Comparison of ENCODE assay signal across 8 cellular contexts in genomic region chr13:104773775-104774174, GRCh38.
DNase-seq lines count a peak whose midpoint lies in the region; ATAC-seq and TF ChIP-seq lines count a peak whose summit lies in the region.

No MANE protein-coding gene starts in this region.

- H3K4me3 ChIP-seq in SJCRH30 (no peak overlapping the region), transverse colon (no peak overlapping the region)

- no peak overlapping the region for H3K4me3 Mint-ChIP-seq in CD14-positive monocyte
- no peak overlapping the region for H3K4me3 Mint-ChIP-seq in activated T-cell treated with anti-CD3 and anti-CD28 coated beads, Interleukin-2, amount 50 U/mL, for 72 hours

- H3K36me3 ChIP-seq in KOPT-K1 (ENCODE audit: insufficient read depth, low read length) (no peaks in the 10 kb centered on the region), SJCRH30 (no peaks in the 10 kb centered on the region), transverse colon (no peaks in the 10 kb centered on the region)

- no peak for TF ChIP-seq POLR2A in transverse colon (IDR thresholded peaks at IDR 0.05)

- no peaks in the 10 kb centered on the region for H3K27me3 ChIP-seq in SJCRH30
- H3K27me3 ChIP-seq in transverse colon: no peaks in the 10 kb centered on the region

- ATAC-seq in activated T-cell treated with anti-CD3 and anti-CD28 coated beads, Interleukin-2, amount 50 U/mL, for 72 hours (replicated peaks in 1 of 2): no peak

- peaks cover 3% of the 10 kb centered on the region for H3K4me1 ChIP-seq in SJCRH30
- no peaks in the 10 kb centered on the region for H3K4me1 ChIP-seq in transverse colon

- DNase-seq in CD14-positive monocyte (ENCODE audit: low spot score) (no peak), GM19240 (ENCODE audit: insufficient read length, low spot score) (peak; percentile 1), SJCRH30 (peak; percentile 4 to 73), glomerular endothelial cell (ENCODE audit: extremely low read depth, low read depth, low spot score) (peak; percentile 39), transverse colon (no peak)
- no peak for DNase-seq in activated T-cell treated with anti-CD3 and anti-CD28 coated beads, Interleukin-2, amount 50 U/mL, for 72 hours
- DNase-seq in activated effector memory CD4-positive, alpha-beta T cell treated with Interleukin-2 at 50 U/mL for 16 hours: no peak

- H3K27ac ChIP-seq in KOPT-K1 (ENCODE audit: low read depth, low read length, poor library complexity, severe bottlenecking): peak overlapping the region; percentile 16
- H3K27ac ChIP-seq in SJCRH30: no peak overlapping the region
- H3K27ac ChIP-seq in transverse colon: no peak overlapping the region

- H3K9me3 ChIP-seq in KOPT-K1 (ENCODE audit: insufficient read depth, low read length, poor library complexity, severe bottlenecking) (peaks cover 9% of the 10 kb centered on the region), SJCRH30 (replicated peaks) (no peaks in the 10 kb centered on the region), transverse colon (no peaks in the 10 kb centered on the region)

- no peaks in the 10 kb centered on the region for H3K27me3 Mint-ChIP-seq in CD14-positive monocyte (ENCODE audit: low read depth in 3 of 3)
- H3K27me3 Mint-ChIP-seq in activated T-cell treated with anti-CD3 and anti-CD28 coated beads, Interleukin-2, amount 50 U/mL, for 72 hours (ENCODE audit: low read depth): no peaks in the 10 kb centered on the region

- H3K4me1 Mint-ChIP-seq in CD14-positive monocyte: no peaks in the 10 kb centered on the region
- H3K4me1 Mint-ChIP-seq in activated T-cell treated with anti-CD3 and anti-CD28 coated beads, Interleukin-2, amount 50 U/mL, for 72 hours (ENCODE audit: low read depth): no peaks in the 10 kb centered on the region

- peaks cover 0 to 2% (median 0%) of the 10 kb centered on the region in 7 donors for H3K9me3 Mint-ChIP-seq in CD14-positive monocyte
- H3K9me3 Mint-ChIP-seq in activated T-cell treated with anti-CD3 and anti-CD28 coated beads, Interleukin-2, amount 50 U/mL, for 72 hours: no peaks in the 10 kb centered on the region

- intact Hi-C loops in CD14-positive monocyte (cut with micrococcal nuclease): no loop called here
- intact Hi-C loops in transverse colon (cut with DNase I; ENCODE audit: low total_unique reads): no loop called here

- TF ChIP-seq EP300 in transverse colon (IDR thresholded peaks at IDR 0.05; ENCODE audit: low read depth): no peak

- TF ChIP-seq CTCF in CD14-positive monocyte (IDR thresholded peaks at IDR 0.05) (peak; percentile 67), transverse colon (IDR thresholded peaks at IDR 0.05) (peak in 4 of 5 experiments; percentile 21 to 51 (median 45))

- H3K27ac Mint-ChIP-seq in CD14-positive monocyte: no peak overlapping the region
- no peak overlapping the region for H3K27ac Mint-ChIP-seq in activated T-cell treated with anti-CD3 and anti-CD28 coated beads, Interleukin-2, amount 50 U/mL, for 72 hours

- no peaks in the 10 kb centered on the region for H3K36me3 Mint-ChIP-seq in CD14-positive monocyte
- H3K36me3 Mint-ChIP-seq in activated T-cell treated with anti-CD3 and anti-CD28 coated beads, Interleukin-2, amount 50 U/mL, for 72 hours (ENCODE audit: insufficient read depth in 2 of 2): no peaks in the 10 kb centered on the region

- 48% methylated on average over 2 of the region's 2 CpGs; no CpG with 5 or more reads in 1 of the 2 donors for WGBS in transverse colon (ENCODE audit: low coverage in 1 of 2), 2 donors

- in situ Hi-C loops in transverse colon (cut with MboI; ENCODE audit: low pct_ligation_motif_present in 1 of 4, low pct_unique_long_range_greater_than_20kb in 1 of 4, low sequenced_read_pairs in 3 of 4): no loop called here

Comparison
In these comparisons a context has a peak if more than half of its experiments do, and no peak if none do; other contexts are left out.
1. DNase-seq: peak in GM19240 (single experiment), SJCRH30 (2 of 2) and glomerular endothelial cell (single experiment); none in CD14-positive monocyte (single experiment), transverse colon (single experiment), activated T-cell treated with anti-CD3 and anti-CD28 coated beads, Interleukin-2, amount 50 U/mL, for 72 hours (0 of 2) and activated effector memory CD4-positive, alpha-beta T cell treated with Interleukin-2 at 50 U/mL for 16 hours (single experiment).